ENCODE assay signal across 23 cellular contexts in genomic region chr3:12764171-12764776, GRCh38. TPM values are rescaled to one million over a fixed set of nuclear protein-coding genes. Genes with fewer than 3 reads are reported as not detected.
"Had no signal": no experiment of that assay in that cellular context is flagged by ENCODE, and none has a peak within 500 bp of the region (broad histone marks: within the 10 kb centered on the region; RNA-seq: fewer than 3 reads in every experiment).

No MANE protein-coding gene starts in this region.

- H3K4me1 ChIP-seq: gastrocnemius medialis, lower lobe of right lung, prostate gland, stomach, uterus had no signal

- H3K9me3 ChIP-seq: esophagus muscularis mucosa, gastrocnemius medialis, left ventricle myocardium inferior, lower lobe of right lung, prostate gland, stomach, uterus had no signal

- H3K27ac ChIP-seq: dorsolateral prefrontal cortex, esophagus muscularis mucosa, lower lobe of right lung, parathyroid adenoma, prostate gland, stomach, uterus had no signal

- H3K36me3 ChIP-seq: esophagus muscularis mucosa, gastrocnemius medialis, left ventricle myocardium inferior, lower lobe of right lung, prostate gland, stomach, uterus had no signal

- H3K27me3 ChIP-seq: dorsolateral prefrontal cortex, esophagus muscularis mucosa, gastrocnemius medialis, stomach, uterus had no signal

- H3K9ac ChIP-seq: parathyroid adenoma had no signal

- H3K4me3 ChIP-seq: dorsolateral prefrontal cortex, esophagus muscularis mucosa, gastrocnemius medialis, left ventricle myocardium inferior, lower lobe of right lung, prostate gland, stomach, uterus had no signal

- FAIRE-seq: kidney, small intestine had no signal

- DNase-seq: cortex of kidney; dorsolateral prefrontal cortex; effector CD8-positive, alpha-beta T cell; gastrocnemius medialis; immature natural killer cell; kidney; left cardiac atrium; left ventricle myocardium inferior; lower lobe of right lung; midbrain; naive B cell; retina; small intestine; stimulated activated CD4-positive, alpha-beta T cell treated with anti-CD3 and anti-CD28 coated beads, Interleukin-12 subunit alpha, Interleukin-12 subunit beta, amount 100 ng/mL, for 4 hours; stimulated activated naive CD4-positive, alpha-beta T cell; stomach; uterus had no signal

RNA-seq across cellular contexts. Expression of gene TMEM40, which starts 5.2 kb away (rescaled TPM):
- total RNA-seq: cerebellum, esophagus muscularis mucosa, kidney, omental fat pad, sciatic nerve, stomach, uterus had no signal
